In the genomic region with DNA sequence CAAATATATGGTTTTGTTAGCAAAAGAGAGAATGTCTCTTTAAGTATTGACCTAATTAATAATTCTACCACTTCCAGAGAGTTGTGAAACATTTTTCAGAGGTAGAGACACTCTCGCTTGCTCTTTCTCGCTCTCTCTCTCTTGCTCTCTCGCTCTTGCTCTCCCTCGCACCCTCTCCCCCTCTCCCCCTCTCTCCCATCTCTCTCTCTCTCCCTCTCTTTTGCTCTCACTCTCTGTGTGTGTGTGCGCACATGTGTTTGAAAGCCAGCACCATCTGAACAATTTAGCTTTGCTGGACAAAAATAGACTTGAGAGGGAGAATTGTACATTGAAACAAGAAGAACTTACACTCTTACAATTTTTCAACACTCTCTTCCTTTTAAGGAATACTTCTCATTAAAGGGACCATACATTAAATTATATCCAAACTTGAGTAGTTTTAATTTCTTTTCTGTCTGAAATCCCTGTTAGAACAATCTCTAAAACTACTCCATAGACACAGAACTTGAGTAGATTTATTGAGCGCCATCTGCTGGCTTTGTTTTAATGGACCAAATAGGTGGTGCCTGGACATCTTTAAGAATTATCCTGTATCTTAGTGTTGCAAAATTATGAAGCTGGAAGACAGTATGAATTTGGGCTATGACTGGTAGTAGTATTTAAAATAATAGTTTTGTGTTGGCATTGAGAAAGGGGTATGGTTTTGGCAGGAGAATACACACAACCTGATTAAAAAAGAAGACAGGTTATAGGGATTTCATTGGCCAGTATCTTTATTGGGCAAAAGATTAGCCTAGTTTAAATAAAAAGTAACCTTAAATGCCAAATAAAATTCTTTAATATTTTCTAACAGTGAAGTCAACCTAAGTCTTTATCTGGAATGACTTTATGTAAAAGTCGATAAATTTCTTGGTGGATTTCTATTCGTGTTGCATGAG, we compare ENCODE assay signal across 1 cellular context.
TF ChIP-seq lines count a peak whose summit lies in the region.

No MANE protein-coding gene starts in this region.

TF ChIP-seq in HCT116, 20 proteins besides CTCF, POLR2A, EP300 and RAD21 (continued from another document):
- TF ChIP-seq, protein P1, sequence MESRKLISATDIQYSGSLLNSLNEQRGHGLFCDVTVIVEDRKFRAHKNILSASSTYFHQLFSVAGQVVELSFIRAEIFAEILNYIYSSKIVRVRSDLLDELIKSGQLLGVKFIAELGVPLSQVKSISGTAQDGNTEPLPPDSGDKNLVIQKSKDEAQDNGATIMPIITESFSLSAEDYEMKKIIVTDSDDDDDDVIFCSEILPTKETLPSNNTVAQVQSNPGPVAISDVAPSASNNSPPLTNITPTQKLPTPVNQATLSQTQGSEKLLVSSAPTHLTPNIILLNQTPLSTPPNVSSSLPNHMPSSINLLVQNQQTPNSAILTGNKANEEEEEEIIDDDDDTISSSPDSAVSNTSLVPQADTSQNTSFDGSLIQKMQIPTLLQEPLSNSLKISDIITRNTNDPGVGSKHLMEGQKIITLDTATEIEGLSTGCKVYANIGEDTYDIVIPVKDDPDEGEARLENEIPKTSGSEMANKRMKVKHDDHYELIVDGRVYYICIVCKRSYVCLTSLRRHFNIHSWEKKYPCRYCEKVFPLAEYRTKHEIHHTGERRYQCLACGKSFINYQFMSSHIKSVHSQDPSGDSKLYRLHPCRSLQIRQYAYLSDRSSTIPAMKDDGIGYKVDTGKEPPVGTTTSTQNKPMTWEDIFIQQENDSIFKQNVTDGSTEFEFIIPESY (IDR thresholded peaks at IDR 0.05; ENCODE audit: extremely low read depth, insufficient replicate concordance, low read length) = no peak
- no peak for TF ChIP-seq SP1 (IDR thresholded peaks at IDR 0.05; ENCODE audit: low read depth)
- TF ChIP-seq ZNF274 (IDR thresholded peaks at IDR 0.05; ENCODE audit: low read depth, low read length) = no peak
- TF ChIP-seq, protein P2, sequence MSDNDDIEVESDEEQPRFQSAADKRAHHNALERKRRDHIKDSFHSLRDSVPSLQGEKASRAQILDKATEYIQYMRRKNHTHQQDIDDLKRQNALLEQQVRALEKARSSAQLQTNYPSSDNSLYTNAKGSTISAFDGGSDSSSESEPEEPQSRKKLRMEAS (IDR thresholded peaks at IDR 0.05) = no peak
- no peak for TF ChIP-seq ZFX (IDR thresholded peaks at IDR 0.05)
- no peak for TF ChIP-seq EZH2phosphoT487 (IDR thresholded peaks at IDR 0.05; ENCODE audit: borderline replicate concordance)
- no peak for TF ChIP-seq CBX3 (IDR thresholded peaks at IDR 0.05; ENCODE audit: low read depth)
- TF ChIP-seq CEBPB (IDR thresholded peaks at IDR 0.05; ENCODE audit: low read depth) = no peak
- TF ChIP-seq REST (IDR thresholded peaks at IDR 0.05; ENCODE audit: low read depth) = no peak
- TF ChIP-seq ELF1 (IDR thresholded peaks at IDR 0.05; ENCODE audit: borderline replicate concordance, low read depth) = no peak
- no peak for TF ChIP-seq JUND (IDR thresholded peaks at IDR 0.05)
- TF ChIP-seq, protein P3, sequence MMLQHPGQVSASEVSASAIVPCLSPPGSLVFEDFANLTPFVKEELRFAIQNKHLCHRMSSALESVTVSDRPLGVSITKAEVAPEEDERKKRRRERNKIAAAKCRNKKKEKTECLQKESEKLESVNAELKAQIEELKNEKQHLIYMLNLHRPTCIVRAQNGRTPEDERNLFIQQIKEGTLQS (IDR thresholded peaks at IDR 0.05) = no peak
- no peak for TF ChIP-seq POLR2AphosphoS5 (IDR thresholded peaks at IDR 0.05; ENCODE audit: low read depth, low read length)
